34 cellular contexts compared by ENCODE assay signal in the genomic region with DNA sequence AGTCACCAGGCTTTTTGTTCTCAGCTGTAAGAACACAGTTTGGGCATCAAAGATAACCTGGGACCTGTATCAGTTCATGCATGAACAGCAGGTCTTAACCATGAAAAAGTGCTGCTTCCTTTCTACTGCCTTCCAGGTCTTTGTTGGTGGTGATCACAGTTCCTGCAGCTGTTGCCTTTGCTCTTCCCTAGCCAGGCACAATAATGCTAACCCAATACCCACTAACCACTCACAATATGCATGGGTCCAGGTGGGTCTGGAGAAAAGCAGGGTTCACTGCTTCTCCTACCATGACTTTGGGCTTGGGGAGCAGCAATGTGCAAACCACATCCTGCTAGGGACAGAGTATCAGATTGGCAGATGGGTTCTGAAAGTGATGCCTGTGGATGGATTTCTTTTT.
"Had no signal": no experiment of that assay in that cellular context is flagged by ENCODE, and none has a peak within 500 bp of the region (broad histone marks: within the 10 kb centered on the region; RNA-seq: fewer than 3 reads in every experiment).

No MANE protein-coding gene starts in this region.

- H3K9me3 ChIP-seq: MG63 had no signal

- H3K4me3 ChIP-seq: MG63 had no signal

- DNase-seq: Karpas-422, Kasumi-1, MG63, MV-4-11, NCI-H1048, NCI-H1092, NCI-H1092 treated with DMSO at 0.1 percent for 48 hours, NCI-H1105, NCI-H1105 treated with DMSO at 0.1 percent for 48 hours, NCI-H1417, NCI-H1417 treated with DMSO at 0.1 percent for 48 hours, NCI-H1436, NCI-H1436 treated with DMSO at 0.1 percent for 48 hours, NCI-H146, NCI-H1694, NCI-H1694 treated with DMSO at 0.1 percent for 48 hours, NCI-H187, NCI-H187 treated with DMSO at 0.1 percent for 48 hours, NCI-H1930, NCI-H2029, NCI-H2029 treated with DMSO at 0.1 percent for 48 hours, NCI-H2081, NCI-H2081 treated with DMSO at 0.1 percent for 48 hours, NCI-H2107, NCI-H2171, NCI-H2171 treated with DMSO at 0.1 percent for 48 hours, NCI-H2227 treated with DMSO at 0.1 percent for 48 hours, NCI-H226, NCI-H345, NCI-H446, NCI-H446 treated with DMSO at 0.1 percent for 48 hours, NCI-H510A, NCI-H510A treated with DMSO at 0.1 percent for 48 hours, NCI-H524 had no signal

- H3K36me3 ChIP-seq: MG63 had no signal
